ENCODE assay signal across 1 cellular context in the genomic region with DNA sequence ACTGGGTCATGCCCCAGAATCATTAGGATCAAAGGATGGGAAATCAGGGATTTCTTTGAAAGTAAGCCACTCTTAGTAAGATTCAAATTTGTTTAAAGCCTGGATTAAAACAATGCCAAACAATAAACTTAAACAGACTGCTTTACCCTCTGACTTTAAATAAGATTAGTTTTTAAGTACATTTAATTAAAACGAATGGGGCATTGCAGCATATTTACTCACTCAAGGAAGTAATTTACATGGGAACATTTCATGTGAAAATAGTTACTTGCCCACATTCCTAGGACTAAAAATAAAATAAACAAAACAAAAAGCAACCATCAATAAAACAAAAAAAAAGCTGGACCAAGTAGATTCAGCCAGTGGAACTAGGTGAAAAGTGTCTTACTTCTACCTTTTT.
TF ChIP-seq lines count a peak whose summit lies in the region.

No MANE protein-coding gene starts in this region.

TF ChIP-seq in liver, 16 proteins besides CTCF, POLR2A, EP300 and RAD21:
- no peak for TF ChIP-seq HNF4G (IDR thresholded peaks at IDR 0.05)
TF ChIP-seq in liver: peak in this region for 0.
